In the genomic region with DNA sequence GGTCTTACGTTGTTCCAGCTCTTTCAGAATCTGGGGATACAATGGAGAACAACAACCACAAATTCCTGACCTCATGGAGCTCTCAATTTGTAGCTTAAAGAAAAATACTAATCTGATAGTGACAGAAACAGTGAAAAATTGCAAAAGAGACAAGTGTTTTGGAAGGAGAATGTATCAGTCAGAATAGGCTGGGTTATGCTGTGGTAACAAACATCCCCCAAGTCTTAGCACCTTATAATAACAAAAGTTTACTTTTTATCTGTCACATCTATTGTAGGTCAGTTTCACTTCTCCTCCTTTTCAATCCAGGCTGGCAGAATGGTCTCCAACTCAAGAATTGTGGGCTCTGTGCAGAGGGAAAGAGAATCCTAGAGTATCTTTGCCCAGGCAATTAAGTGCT, we compare ENCODE assay signal across 15 cellular contexts. TPM values are rescaled to one million over a fixed set of nuclear protein-coding genes. Genes with fewer than 3 reads are reported as not detected.
A peak's percentile ranks its signal among the peaks of the same experiment; 100 is the strongest.
DNase-seq lines count a peak whose midpoint lies in the region; ATAC-seq and TF ChIP-seq lines count a peak whose summit lies in the region.
"Had no signal": no experiment of that assay in that cellular context is flagged by ENCODE, and none has a peak within 500 bp of the region (broad histone marks: within the 10 kb centered on the region; RNA-seq: fewer than 3 reads in every experiment).

No MANE protein-coding gene starts in this region.

- no peaks in the 10 kb centered on the region for H3K27me3 Mint-ChIP-seq in activated naive CD4-positive, alpha-beta T cell treated with anti-CD3 and anti-CD28 coated beads for 36 hours (ENCODE audit: low read depth)
- H3K27me3 Mint-ChIP-seq in T-helper 17 cell (no peaks in the 10 kb centered on the region), glutamatergic neuron (ENCODE audit: unreplicated experiment) (no peaks in the 10 kb centered on the region)
- H3K27me3 Mint-ChIP-seq: CD4-positive, alpha-beta memory T cell had no signal

- CTCF ChIA-PET in activated naive CD4-positive, alpha-beta T cell treated with anti-CD3 and anti-CD28 coated beads for 36 hours (lab: Charles Lee): interaction anchor here (1.2 to 1.5 kb wide), 2 partner anchors 71 to 153 kb away, joined by 3 read pairs; no protein-coding TSS in a partner anchor

- intact Hi-C loops in activated naive CD4-positive, alpha-beta T cell treated with anti-CD3 and anti-CD28 coated beads for 36 hours (cut with micrococcal nuclease): loop anchor here (10.0 kb wide), 1 partner anchor 224 kb away; no protein-coding TSS in a partner anchor

- ATAC-seq in T-helper 17 cell: no peak
- ATAC-seq in GM18511 (IDR thresholded peaks at IDR 0.05; ENCODE audit: unreplicated experiment): no peak
- ATAC-seq: A549 had no signal

- H3K27ac Mint-ChIP-seq in activated naive CD4-positive, alpha-beta T cell treated with anti-CD3 and anti-CD28 coated beads for 36 hours: no peak overlapping the region
- peak overlapping the region; percentile 2 for H3K27ac Mint-ChIP-seq in T-helper 17 cell
- no peak overlapping the region for H3K27ac Mint-ChIP-seq in glutamatergic neuron (ENCODE audit: unreplicated experiment)
- H3K27ac Mint-ChIP-seq: H9 had no signal

- H3K9me3 ChIP-seq in T-helper 17 cell (ENCODE audit: control insufficient read depth, low read length, poor library complexity, severe bottlenecking): no peaks in the 10 kb centered on the region

- H3K36me3 Mint-ChIP-seq in activated naive CD4-positive, alpha-beta T cell treated with anti-CD3 and anti-CD28 coated beads for 36 hours (ENCODE audit: low read depth): no peaks in the 10 kb centered on the region
- H3K36me3 Mint-ChIP-seq in T-helper 17 cell (ENCODE audit: low read depth): no peaks in the 10 kb centered on the region
- H3K36me3 Mint-ChIP-seq in glutamatergic neuron (ENCODE audit: unreplicated experiment): no peaks in the 10 kb centered on the region

- DNase-seq in activated naive CD4-positive, alpha-beta T cell treated with anti-CD3 and anti-CD28 coated beads for 36 hours: peak; percentile 1
- DNase-seq in activated naive CD4-positive, alpha-beta T cell treated with anti-CD3 and anti-CD28 coated beads, Interleukin-2, amount 50 U/mL, for 16 hours: no peak
- DNase-seq in T-helper 17 cell (no peak), glutamatergic neuron (no peak), dermis blood vessel endothelial cell (no peak), NCI-H1436 treated with DMSO at 0.1 percent for 48 hours (lab: John Stamatoyannopoulos, UW) (no peak)
- DNase-seq: AML-193; Calu3; CD4-positive, alpha-beta memory T cell; DMS79 treated with DMSO at 0.1 percent for 48 hours; GF-D8; GOT3; H9 had no signal

- peaks cover 7% of the 10 kb centered on the region for H3K9me3 Mint-ChIP-seq in activated naive CD4-positive, alpha-beta T cell treated with anti-CD3 and anti-CD28 coated beads for 36 hours
- H3K9me3 Mint-ChIP-seq in glutamatergic neuron (ENCODE audit: unreplicated experiment): peaks cover 4% of the 10 kb centered on the region

- no peak overlapping the region for H3K4me3 Mint-ChIP-seq in activated naive CD4-positive, alpha-beta T cell treated with anti-CD3 and anti-CD28 coated beads for 36 hours
- H3K4me3 Mint-ChIP-seq in T-helper 17 cell (no peak overlapping the region), glutamatergic neuron (ENCODE audit: unreplicated experiment) (peak overlapping the region; percentile 11)
- H3K4me3 Mint-ChIP-seq: H9 had no signal

- H3K4me1 Mint-ChIP-seq in activated naive CD4-positive, alpha-beta T cell treated with anti-CD3 and anti-CD28 coated beads for 36 hours (ENCODE audit: low read depth): peaks cover 45% of the 10 kb centered on the region
- H3K4me1 Mint-ChIP-seq in T-helper 17 cell (peaks cover 17% of the 10 kb centered on the region), glutamatergic neuron (ENCODE audit: low read depth, unreplicated experiment) (no peaks in the 10 kb centered on the region)

- no peak for TF ChIP-seq CTCF in glutamatergic neuron (IDR thresholded peaks at IDR 0.05; ENCODE audit: partially characterized antibody, unreplicated experiment)

RNA-seq across cellular contexts. Expression of a gene that starts 9.5 kb away (rescaled TPM):
- not detected for total RNA-seq in activated naive CD4-positive, alpha-beta T cell treated with anti-CD3 and anti-CD28 coated beads for 36 hours
- total RNA-seq in T-helper 17 cell (not detected), glutamatergic neuron (ENCODE audit: unreplicated experiment) (not detected), dermis blood vessel endothelial cell (not detected in 2 replicates)
- total RNA-seq: Calu3; CD4-positive, alpha-beta memory T cell; H9 had no signal

RNA-seq across cellular contexts. Expression of a gene that starts 29.8 kb away (rescaled TPM):
- 10 to 100 TPM in 1 of 2 experiments, 1 to 10 TPM in 1; 8.2 to 11.2 TPM for total RNA-seq in activated naive CD4-positive, alpha-beta T cell treated with anti-CD3 and anti-CD28 coated beads for 36 hours
- total RNA-seq in T-helper 17 cell (10 to 100 TPM; 42.6 to 44.5 TPM), glutamatergic neuron (ENCODE audit: unreplicated experiment) (5.4 TPM), dermis blood vessel endothelial cell (0.56 and 2.0 TPM in 2 replicates)

RNA-seq across cellular contexts. Expression of a gene that starts 49.8 kb away (rescaled TPM):
- total RNA-seq in activated naive CD4-positive, alpha-beta T cell treated with anti-CD3 and anti-CD28 coated beads for 36 hours: 100 to 1,000 TPM; 136 to 144 TPM
- total RNA-seq in T-helper 17 cell: 100 to 1,000 TPM; 204 to 299 TPM
- 132 TPM for total RNA-seq in glutamatergic neuron (ENCODE audit: unreplicated experiment)
- 47.5 and 58.2 TPM in 2 replicates for total RNA-seq in dermis blood vessel endothelial cell
